8 cellular contexts compared by ENCODE assay signal in the genomic region with DNA sequence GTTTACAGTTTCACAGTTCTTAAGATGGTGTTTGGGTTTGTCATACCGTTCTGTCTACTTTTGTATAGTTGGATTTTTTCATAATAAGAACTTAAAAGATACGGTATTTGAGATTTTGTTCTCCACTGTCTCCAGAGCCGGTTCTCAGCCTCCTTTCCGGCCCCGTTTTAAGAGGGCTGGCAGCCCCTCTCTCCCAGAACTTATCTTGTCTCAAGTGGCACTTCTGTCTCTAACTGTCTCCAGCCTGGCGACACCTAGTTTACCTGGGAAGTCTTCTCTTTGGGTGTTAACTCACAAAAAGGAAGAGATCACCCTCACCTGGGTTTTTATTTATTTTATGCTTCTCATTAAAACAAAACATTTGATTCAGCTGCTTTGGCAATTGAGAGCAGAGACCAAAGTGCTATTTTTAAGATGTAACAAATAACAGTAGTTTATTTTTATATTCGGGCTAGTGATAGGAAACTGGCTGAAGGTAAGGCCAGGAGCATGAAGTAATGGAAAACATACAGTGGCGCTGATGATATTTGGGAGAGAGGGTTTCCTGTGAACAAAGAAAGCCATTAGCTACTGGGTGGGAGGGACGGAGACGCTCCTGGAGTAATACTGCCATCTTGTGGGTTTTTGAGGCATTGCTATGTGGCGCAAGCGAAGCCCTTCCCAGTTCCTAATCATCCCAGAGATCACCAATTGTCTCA. TPM values are rescaled to one million over a fixed set of nuclear protein-coding genes. Genes with fewer than 3 reads are reported as not detected.
DNase-seq lines count a peak whose midpoint lies in the region; ATAC-seq lines count a peak whose summit lies in the region.

No MANE protein-coding gene starts in this region.

- H3K4me3 Mint-ChIP-seq in T-cell = peak overlapping the region in 1 of 3 donors; percentile 47

- intact Hi-C loops in sciatic nerve (cut with DNase I) = loop anchor here (5.0 kb wide), 1 partner anchor 1630 kb away; no protein-coding TSS in a partner anchor

- no peaks in the 10 kb centered on the region for H3K9me3 Mint-ChIP-seq in T-cell

- CTCF ChIA-PET in T-cell (lab: Charles Lee) = interaction anchor here (0.6 to 2.4 kb wide), 20 partner anchors 8 to 1646 kb away, joined by 3 to 19 read pairs (median 4); a partner anchor contains a TSS

- H3K36me3 Mint-ChIP-seq in T-cell = no peaks in the 10 kb centered on the region

- no peak overlapping the region for H3K27ac Mint-ChIP-seq in T-cell

- DNase-seq in NCI-H524 (lab: John Stamatoyannopoulos, UW) (peak; percentile 47 to 73), NCI-H524 treated with DMSO at 0.1 percent for 48 hours (lab: John Stamatoyannopoulos, UW) (no peak), NCI-H1105 (lab: John Stamatoyannopoulos, UW) (peak; percentile 36), T-cell (peak in 33 of 34 experiments; percentile 19 to 65 (median 44)), anterior cingulate cortex (lab: John Stamatoyannopoulos, UW) (peak in 50 of 58 donors; percentile 6 to 77 (median 42)), hepatic stellate cell (ENCODE audit: low spot score) (peak; percentile 82), sciatic nerve (ENCODE audit: low spot score) (peak; percentile 80)

- peaks cover 5 to 9% (median 7%) of the 10 kb centered on the region in 3 donors for H3K4me1 Mint-ChIP-seq in T-cell

- ATAC-seq in HG02642 (IDR thresholded peaks at IDR 0.05; ENCODE audit: poor library complexity, unreplicated experiment) (peak; percentile 88), T-cell (replicated peaks in 1 of 4) (peak; percentile 89 to 92 (median 90)), sciatic nerve (peak; percentile 96)

- H3K27me3 Mint-ChIP-seq in T-cell = peaks cover 1 to 4% of the 10 kb centered on the region in 2 donors

- POLR2A ChIA-PET in T-cell (lab: Charles Lee) = interaction anchor here in 1 of 2 donors (0.8 kb wide), 1 partner anchor 1667 kb away, joined by 3 read pairs; no protein-coding TSS in a partner anchor

RNA-seq across cellular contexts. Expression of a gene that starts 48.3 kb away (rescaled TPM):
- total RNA-seq in T-cell (1 to 10 TPM; 1.4 to 4.1 (median 3.2) TPM), sciatic nerve (10.7 TPM)
